Comparison of ENCODE assay signal across 1 cellular context in the genomic region with DNA sequence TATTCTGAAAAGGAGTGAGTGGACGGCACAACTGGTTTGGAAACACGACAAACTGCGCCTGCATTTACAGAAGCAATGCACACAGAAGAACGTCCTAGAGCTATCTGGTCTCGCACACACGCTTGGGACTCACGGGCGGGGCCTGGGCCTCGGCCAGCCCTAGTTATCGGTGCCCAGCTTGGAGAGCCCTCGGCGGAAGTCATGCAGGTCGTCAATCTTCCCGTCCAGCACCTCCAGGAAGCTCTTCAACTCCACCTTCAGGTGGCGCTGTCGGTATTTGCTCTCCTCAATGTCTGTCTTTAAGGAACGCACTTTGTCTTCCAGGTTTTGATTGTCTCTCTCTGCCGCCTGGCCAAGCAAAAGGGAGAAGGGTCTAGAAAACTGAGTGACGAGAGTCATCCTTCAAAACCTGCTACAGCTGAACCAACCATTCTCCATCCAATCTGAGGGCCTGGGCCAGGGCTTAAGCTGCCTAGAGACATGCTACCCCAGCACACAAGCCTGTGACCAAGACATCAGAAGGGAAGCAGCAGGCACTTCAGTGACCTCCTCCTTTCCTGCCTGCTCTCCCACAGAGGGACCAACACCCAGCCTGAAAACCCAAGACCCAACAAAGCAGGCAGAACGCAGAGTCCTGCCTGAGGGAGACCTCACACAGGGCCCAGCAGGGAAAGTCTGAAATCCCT.
TF ChIP-seq lines count a peak whose summit lies in the region.

No MANE protein-coding gene starts in this region.

TF ChIP-seq in K562, 482 proteins besides CTCF, POLR2A, EP300 and RAD21 (continued from another document):
- TF ChIP-seq, protein P1, sequence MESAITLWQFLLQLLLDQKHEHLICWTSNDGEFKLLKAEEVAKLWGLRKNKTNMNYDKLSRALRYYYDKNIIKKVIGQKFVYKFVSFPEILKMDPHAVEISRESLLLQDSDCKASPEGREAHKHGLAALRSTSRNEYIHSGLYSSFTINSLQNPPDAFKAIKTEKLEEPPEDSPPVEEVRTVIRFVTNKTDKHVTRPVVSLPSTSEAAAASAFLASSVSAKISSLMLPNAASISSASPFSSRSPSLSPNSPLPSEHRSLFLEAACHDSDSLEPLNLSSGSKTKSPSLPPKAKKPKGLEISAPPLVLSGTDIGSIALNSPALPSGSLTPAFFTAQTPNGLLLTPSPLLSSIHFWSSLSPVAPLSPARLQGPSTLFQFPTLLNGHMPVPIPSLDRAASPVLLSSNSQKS (CRISPR knock-in tag; IDR thresholded peaks at IDR 0.05): no peak
- TF ChIP-seq SNIP1 (IDR thresholded peaks at IDR 0.05; ENCODE audit: low read depth) (no peak), ZBTB17 (CRISPR knock-in tag; IDR thresholded peaks at IDR 0.05) (0 out of 2 replicates have a peak, but pooled peaks have one; percentile 17), L3MBTL2 (IDR thresholded peaks at IDR 0.05) (peak; percentile 76), ATF1 (CRISPR knock-in tag; IDR thresholded peaks at IDR 0.05) (no peak), ATF1 (tag; IDR thresholded peaks at IDR 0.05) (peak; percentile 59; the same call in 1 of the 2 replicates), KLF16 (IDR thresholded peaks at IDR 0.05) (peak; percentile 90), PHF8 (IDR thresholded peaks at IDR 0.05; ENCODE audit: borderline replicate concordance, low read length) (peak; percentile 27; the same call in 1 of the 2 replicates), ZNF584 (CRISPR knock-in tag; IDR thresholded peaks at IDR 0.05; ENCODE audit: low read depth) (0 out of 2 replicates have a peak, but pooled peaks have one; percentile 65), ZNF224 (CRISPR knock-in tag; IDR thresholded peaks at IDR 0.05) (no peak), ZNF436 (CRISPR knock-in tag; IDR thresholded peaks at IDR 0.05) (no peak), SNRNP70 (optimal IDR thresholded peaks at IDR 0.05; ENCODE audit: low read depth, low read length) (no peak), ZNF586 (CRISPR knock-in tag; conservative IDR thresholded peaks at IDR 0.05) (no peak), LARP7 (IDR thresholded peaks at IDR 0.05) (0 out of 2 replicates have a peak, but pooled peaks have one; percentile 19), RBM22 (IDR thresholded peaks at IDR 0.05; ENCODE audit: low read depth, low read length, poor library complexity, severe bottlenecking) (no peak), ZNF274 (IDR thresholded peaks at IDR 0.05; ENCODE audit: borderline replicate concordance, low read depth, low read length) (no peak), BDP1 (IDR thresholded peaks at IDR 0.05; ENCODE audit: insufficient read depth, insufficient read length) (no peak), KLF13 (tag; IDR thresholded peaks at IDR 0.05; ENCODE audit: borderline replicate concordance, low read depth) (no peak), ZFP1 (CRISPR knock-in tag; IDR thresholded peaks at IDR 0.05) (no peak), ZC3H4 (CRISPR knock-in tag; IDR thresholded peaks at IDR 0.05; ENCODE audit: borderline replicate concordance) (no peak), ELF1 (tag; IDR thresholded peaks at IDR 0.05) (peak; percentile 69), ELF4 (CRISPR knock-in tag; IDR thresholded peaks at IDR 0.05) (no peak), TBP (optimal IDR thresholded peaks at IDR 0.05; ENCODE audit: low read depth, low read length) (peak; percentile 31), ZNF830 (CRISPR knock-in tag; IDR thresholded peaks at IDR 0.05) (no peak), ZNF175 (CRISPR knock-in tag; IDR thresholded peaks at IDR 0.05; ENCODE audit: low read depth) (peak; percentile 78; the same call in 1 of the 2 replicates), MTA2 (IDR thresholded peaks at IDR 0.05; ENCODE audit: low read depth) (peak; percentile 91), TAF1 (IDR thresholded peaks at IDR 0.05; ENCODE audit: control insufficient read depth, extremely low read depth, insufficient read depth, low read length, severe bottlenecking) (peak; percentile 73), KAT2B (IDR thresholded peaks at IDR 0.05; ENCODE audit: low read depth, low read length) (no peak), PCBP1 (IDR thresholded peaks at IDR 0.05; ENCODE audit: low read depth, low read length, poor library complexity, severe bottlenecking) (no peak), POLR2B (IDR thresholded peaks at IDR 0.05; ENCODE audit: low read depth, partially characterized antibody) (no peak), HCFC1 (IDR thresholded peaks at IDR 0.05; ENCODE audit: low read depth, low read length) (peak; percentile 54), FOXK1 (CRISPR knock-in tag; IDR thresholded peaks at IDR 0.05; ENCODE audit: borderline replicate concordance) (no peak), BHLHE40 (IDR thresholded peaks at IDR 0.05; ENCODE audit: low read length) (peak; percentile 91), CHD1 (IDR thresholded peaks at IDR 0.05; ENCODE audit: low read length) (no peak), HNRNPUL1 (IDR thresholded peaks at IDR 0.05; ENCODE audit: low read length) (no peak)
- TF ChIP-seq, protein P2, sequence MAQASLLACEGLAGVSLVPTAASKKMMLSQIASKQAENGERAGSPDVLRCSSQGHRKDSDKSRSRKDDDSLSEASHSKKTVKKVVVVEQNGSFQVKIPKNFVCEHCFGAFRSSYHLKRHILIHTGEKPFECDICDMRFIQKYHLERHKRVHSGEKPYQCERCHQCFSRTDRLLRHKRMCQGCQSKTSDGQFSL (CRISPR knock-in tag; IDR thresholded peaks at IDR 0.05): no peak
- TF ChIP-seq, protein P2 (tag; IDR thresholded peaks at IDR 0.05): no peak
- TF ChIP-seq, protein P3, sequence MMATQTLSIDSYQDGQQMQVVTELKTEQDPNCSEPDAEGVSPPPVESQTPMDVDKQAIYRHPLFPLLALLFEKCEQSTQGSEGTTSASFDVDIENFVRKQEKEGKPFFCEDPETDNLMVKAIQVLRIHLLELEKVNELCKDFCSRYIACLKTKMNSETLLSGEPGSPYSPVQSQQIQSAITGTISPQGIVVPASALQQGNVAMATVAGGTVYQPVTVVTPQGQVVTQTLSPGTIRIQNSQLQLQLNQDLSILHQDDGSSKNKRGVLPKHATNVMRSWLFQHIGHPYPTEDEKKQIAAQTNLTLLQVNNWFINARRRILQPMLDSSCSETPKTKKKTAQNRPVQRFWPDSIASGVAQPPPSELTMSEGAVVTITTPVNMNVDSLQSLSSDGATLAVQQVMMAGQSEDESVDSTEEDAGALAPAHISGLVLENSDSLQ (IDR thresholded peaks at IDR 0.05): peak; percentile 97
- TF ChIP-seq, protein P4, sequence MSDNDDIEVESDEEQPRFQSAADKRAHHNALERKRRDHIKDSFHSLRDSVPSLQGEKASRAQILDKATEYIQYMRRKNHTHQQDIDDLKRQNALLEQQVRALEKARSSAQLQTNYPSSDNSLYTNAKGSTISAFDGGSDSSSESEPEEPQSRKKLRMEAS (CRISPR knock-in tag; IDR thresholded peaks at IDR 0.05): peak; percentile 79
- TF ChIP-seq, protein P5, sequence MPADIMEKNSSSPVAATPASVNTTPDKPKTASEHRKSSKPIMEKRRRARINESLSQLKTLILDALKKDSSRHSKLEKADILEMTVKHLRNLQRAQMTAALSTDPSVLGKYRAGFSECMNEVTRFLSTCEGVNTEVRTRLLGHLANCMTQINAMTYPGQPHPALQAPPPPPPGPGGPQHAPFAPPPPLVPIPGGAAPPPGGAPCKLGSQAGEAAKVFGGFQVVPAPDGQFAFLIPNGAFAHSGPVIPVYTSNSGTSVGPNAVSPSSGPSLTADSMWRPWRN (IDR thresholded peaks at IDR 0.05; ENCODE audit: low read depth): peak; percentile 52; the same call in 1 of the 2 replicates
- TF ChIP-seq, protein P6, sequence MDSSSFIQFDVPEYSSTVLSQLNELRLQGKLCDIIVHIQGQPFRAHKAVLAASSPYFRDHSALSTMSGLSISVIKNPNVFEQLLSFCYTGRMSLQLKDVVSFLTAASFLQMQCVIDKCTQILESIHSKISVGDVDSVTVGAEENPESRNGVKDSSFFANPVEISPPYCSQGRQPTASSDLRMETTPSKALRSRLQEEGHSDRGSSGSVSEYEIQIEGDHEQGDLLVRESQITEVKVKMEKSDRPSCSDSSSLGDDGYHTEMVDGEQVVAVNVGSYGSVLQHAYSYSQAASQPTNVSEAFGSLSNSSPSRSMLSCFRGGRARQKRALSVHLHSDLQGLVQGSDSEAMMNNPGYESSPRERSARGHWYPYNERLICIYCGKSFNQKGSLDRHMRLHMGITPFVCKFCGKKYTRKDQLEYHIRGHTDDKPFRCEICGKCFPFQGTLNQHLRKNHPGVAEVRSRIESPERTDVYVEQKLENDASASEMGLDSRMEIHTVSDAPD (CRISPR knock-in tag; IDR thresholded peaks at IDR 0.05): no peak
- TF ChIP-seq, protein P7, sequence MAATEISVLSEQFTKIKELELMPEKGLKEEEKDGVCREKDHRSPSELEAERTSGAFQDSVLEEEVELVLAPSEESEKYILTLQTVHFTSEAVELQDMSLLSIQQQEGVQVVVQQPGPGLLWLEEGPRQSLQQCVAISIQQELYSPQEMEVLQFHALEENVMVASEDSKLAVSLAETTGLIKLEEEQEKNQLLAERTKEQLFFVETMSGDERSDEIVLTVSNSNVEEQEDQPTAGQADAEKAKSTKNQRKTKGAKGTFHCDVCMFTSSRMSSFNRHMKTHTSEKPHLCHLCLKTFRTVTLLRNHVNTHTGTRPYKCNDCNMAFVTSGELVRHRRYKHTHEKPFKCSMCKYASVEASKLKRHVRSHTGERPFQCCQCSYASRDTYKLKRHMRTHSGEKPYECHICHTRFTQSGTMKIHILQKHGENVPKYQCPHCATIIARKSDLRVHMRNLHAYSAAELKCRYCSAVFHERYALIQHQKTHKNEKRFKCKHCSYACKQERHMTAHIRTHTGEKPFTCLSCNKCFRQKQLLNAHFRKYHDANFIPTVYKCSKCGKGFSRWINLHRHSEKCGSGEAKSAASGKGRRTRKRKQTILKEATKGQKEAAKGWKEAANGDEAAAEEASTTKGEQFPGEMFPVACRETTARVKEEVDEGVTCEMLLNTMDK (IDR thresholded peaks at IDR 0.05; ENCODE audit: borderline replicate concordance, insufficient read depth, low read depth, low read length, poor library complexity, severe bottlenecking): peak; percentile 2
- TF ChIP-seq, protein P8, sequence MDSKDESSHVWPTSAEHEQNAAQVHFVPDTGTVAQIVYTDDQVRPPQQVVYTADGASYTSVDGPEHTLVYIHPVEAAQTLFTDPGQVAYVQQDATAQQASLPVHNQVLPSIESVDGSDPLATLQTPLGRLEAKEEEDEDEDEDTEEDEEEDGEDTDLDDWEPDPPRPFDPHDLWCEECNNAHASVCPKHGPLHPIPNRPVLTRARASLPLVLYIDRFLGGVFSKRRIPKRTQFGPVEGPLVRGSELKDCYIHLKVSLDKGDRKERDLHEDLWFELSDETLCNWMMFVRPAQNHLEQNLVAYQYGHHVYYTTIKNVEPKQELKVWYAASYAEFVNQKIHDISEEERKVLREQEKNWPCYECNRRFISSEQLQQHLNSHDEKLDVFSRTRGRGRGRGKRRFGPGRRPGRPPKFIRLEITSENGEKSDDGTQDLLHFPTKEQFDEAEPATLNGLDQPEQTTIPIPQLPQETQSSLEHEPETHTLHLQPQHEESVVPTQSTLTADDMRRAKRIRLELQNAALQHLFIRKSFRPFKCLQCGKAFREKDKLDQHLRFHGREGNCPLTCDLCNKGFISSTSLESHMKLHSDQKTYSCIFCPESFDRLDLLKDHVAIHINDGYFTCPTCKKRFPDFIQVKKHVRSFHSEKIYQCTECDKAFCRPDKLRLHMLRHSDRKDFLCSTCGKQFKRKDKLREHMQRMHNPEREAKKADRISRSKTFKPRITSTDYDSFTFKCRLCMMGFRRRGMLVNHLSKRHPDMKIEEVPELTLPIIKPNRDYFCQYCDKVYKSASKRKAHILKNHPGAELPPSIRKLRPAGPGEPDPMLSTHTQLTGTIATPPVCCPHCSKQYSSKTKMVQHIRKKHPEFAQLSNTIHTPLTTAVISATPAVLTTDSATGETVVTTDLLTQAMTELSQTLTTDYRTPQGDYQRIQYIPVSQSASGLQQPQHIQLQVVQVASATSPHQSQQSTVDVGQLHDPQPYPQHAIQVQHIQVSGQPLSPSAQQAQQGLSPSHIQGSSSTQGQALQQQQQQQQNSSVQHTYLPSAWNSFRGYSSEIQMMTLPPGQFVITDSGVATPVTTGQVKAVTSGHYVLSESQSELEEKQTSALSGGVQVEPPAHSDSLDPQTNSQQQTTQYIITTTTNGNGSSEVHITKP (IDR thresholded peaks at IDR 0.05; ENCODE audit: partially characterized antibody): no peak
- TF ChIP-seq, protein P9, sequence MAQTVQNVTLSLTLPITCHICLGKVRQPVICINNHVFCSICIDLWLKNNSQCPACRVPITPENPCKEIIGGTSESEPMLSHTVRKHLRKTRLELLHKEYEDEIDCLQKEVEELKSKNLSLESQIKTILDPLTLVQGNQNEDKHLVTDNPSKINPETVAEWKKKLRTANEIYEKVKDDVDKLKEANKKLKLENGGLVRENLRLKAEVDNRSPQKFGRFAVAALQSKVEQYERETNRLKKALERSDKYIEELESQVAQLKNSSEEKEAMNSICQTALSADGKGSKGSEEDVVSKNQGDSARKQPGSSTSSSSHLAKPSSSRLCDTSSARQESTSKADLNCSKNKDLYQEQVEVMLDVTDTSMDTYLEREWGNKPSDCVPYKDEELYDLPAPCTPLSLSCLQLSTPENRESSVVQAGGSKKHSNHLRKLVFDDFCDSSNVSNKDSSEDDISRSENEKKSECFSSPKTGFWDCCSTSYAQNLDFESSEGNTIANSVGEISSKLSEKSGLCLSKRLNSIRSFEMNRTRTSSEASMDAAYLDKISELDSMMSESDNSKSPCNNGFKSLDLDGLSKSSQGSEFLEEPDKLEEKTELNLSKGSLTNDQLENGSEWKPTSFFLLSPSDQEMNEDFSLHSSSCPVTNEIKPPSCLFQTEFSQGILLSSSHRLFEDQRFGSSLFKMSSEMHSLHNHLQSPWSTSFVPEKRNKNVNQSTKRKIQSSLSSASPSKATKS (CRISPR knock-in tag; IDR thresholded peaks at IDR 0.05): no peak
TF ChIP-seq in K562: peak in this region for 157.
